In genomic region chr16:24516900-24517669, GRCh38 we compare ENCODE assay signal across 8 cellular contexts. TPM values are rescaled to one million over a fixed set of nuclear protein-coding genes. Genes with fewer than 3 reads are reported as not detected.
A peak's percentile ranks its signal among the peaks of the same experiment; 100 is the strongest.
DNase-seq lines count a peak whose midpoint lies in the region; ATAC-seq and TF ChIP-seq lines count a peak whose summit lies in the region.

No MANE protein-coding gene starts in this region.

- H3K27ac Mint-ChIP-seq in neural crest cell (ENCODE audit: unreplicated experiment), result no peak overlapping the region
- H3K27ac Mint-ChIP-seq in stimulated activated naive CD8-positive, alpha-beta T cell treated with anti-CD3 and anti-CD28 coated beads, Interleukin-15, Interleukin-2, amounts not matched to agents 100 ng/mL and 50 ng/mL, for 24 hours, result peak overlapping the region; percentile 55

- H3K36me3 ChIP-seq in RWPE2 (ENCODE audit: low read depth), result no peaks in the 10 kb centered on the region

- H3K27ac ChIP-seq in RWPE2 (ENCODE audit: poor library complexity, severe bottlenecking), result no peak overlapping the region

- peaks cover 5% of the 10 kb centered on the region for H3K4me1 ChIP-seq in RWPE2 (ENCODE audit: insufficient read depth, poor library complexity, severe bottlenecking)

- H3K27me3 Mint-ChIP-seq in neural crest cell (ENCODE audit: low read depth), result peaks cover 11% of the 10 kb centered on the region
- peaks cover 5% of the 10 kb centered on the region for H3K27me3 Mint-ChIP-seq in stimulated activated naive CD8-positive, alpha-beta T cell treated with anti-CD3 and anti-CD28 coated beads, Interleukin-15, Interleukin-2, amounts not matched to agents 100 ng/mL and 50 ng/mL, for 24 hours

- H3K9me3 ChIP-seq in RWPE2 (ENCODE audit: severe bottlenecking), result no peaks in the 10 kb centered on the region

- H3K27me3 ChIP-seq in RWPE2 (ENCODE audit: insufficient read depth, poor library complexity, severe bottlenecking), result no peaks in the 10 kb centered on the region

- no peak overlapping the region for H3K4me3 ChIP-seq in RWPE2 (ENCODE audit: severe bottlenecking)

- ATAC-seq in RWPE2 (ENCODE audit: low read depth), result peak; percentile 83
- ATAC-seq in HG02678 (IDR thresholded peaks at IDR 0.05; ENCODE audit: unreplicated experiment), result no peak

- TF ChIP-seq CTCF in RWPE2 (IDR thresholded peaks at IDR 0.05; ENCODE audit: poor library complexity, severe bottlenecking) (peak; percentile 96), neural crest cell (conservative IDR thresholded peaks at IDR 0.05) (peak; percentile 90)

- DNase-seq in DMS153 (lab: John Stamatoyannopoulos, UW), result peak; percentile 78
- peak; percentile 75 for DNase-seq in LoVo (ENCODE audit: low spot score)
- DNase-seq in RWPE2 (ENCODE audit: low spot score), result no peak
- peak; percentile 51 to 53 for DNase-seq in activated T-helper 1 cell treated with anti-CD3 and anti-CD28 coated beads, Interleukin-2, amount 50 U/mL, for 16 hours (ENCODE audit: low read depth in 1 of 2, low spot score in 1 of 2)
- peak; percentile 93 for DNase-seq in fibroblast of peridontal ligament (ENCODE audit: extremely low read depth)
- DNase-seq in neural crest cell (ENCODE audit: low read depth, low spot score), result peak; percentile 86

- H3K9me3 Mint-ChIP-seq in neural crest cell, result no peaks in the 10 kb centered on the region
- no peaks in the 10 kb centered on the region for H3K9me3 Mint-ChIP-seq in stimulated activated naive CD8-positive, alpha-beta T cell treated with anti-CD3 and anti-CD28 coated beads, Interleukin-15, Interleukin-2, amounts not matched to agents 100 ng/mL and 50 ng/mL, for 24 hours

- H3K4me3 Mint-ChIP-seq in neural crest cell, result no peak overlapping the region
- no peak overlapping the region for H3K4me3 Mint-ChIP-seq in stimulated activated naive CD8-positive, alpha-beta T cell treated with anti-CD3 and anti-CD28 coated beads, Interleukin-15, Interleukin-2, amounts not matched to agents 100 ng/mL and 50 ng/mL, for 24 hours

- peaks cover 5% of the 10 kb centered on the region for H3K4me1 Mint-ChIP-seq in neural crest cell
- H3K4me1 Mint-ChIP-seq in stimulated activated naive CD8-positive, alpha-beta T cell treated with anti-CD3 and anti-CD28 coated beads, Interleukin-15, Interleukin-2, amounts not matched to agents 100 ng/mL and 50 ng/mL, for 24 hours (ENCODE audit: low read depth), result peaks cover 6% of the 10 kb centered on the region

- H3K36me3 Mint-ChIP-seq in neural crest cell (ENCODE audit: low read depth), result no peaks in the 10 kb centered on the region
- H3K36me3 Mint-ChIP-seq in stimulated activated naive CD8-positive, alpha-beta T cell treated with anti-CD3 and anti-CD28 coated beads, Interleukin-15, Interleukin-2, amounts not matched to agents 100 ng/mL and 50 ng/mL, for 24 hours (ENCODE audit: low read depth), result no peaks in the 10 kb centered on the region

RNA-seq across cellular contexts. Expression of gene RBBP6, which starts 22.3 kb away (rescaled TPM):
- 74.2 and 77.3 TPM in 2 replicates for total RNA-seq in neural crest cell
